Comparison of ENCODE assay signal across 2 cellular contexts in genomic region chr1:117314951-117315350, GRCh38. TPM values are rescaled to one million over a fixed set of nuclear protein-coding genes. Genes with fewer than 3 reads are reported as not detected.
A peak's percentile ranks its signal among the peaks of the same experiment; 100 is the strongest.
DNase-seq lines count a peak whose midpoint lies in the region; ATAC-seq, FAIRE-seq and TF ChIP-seq lines count a peak whose summit lies in the region.
"Not testable (repeated sequence)": the region's sequence is repeated elsewhere in the genome, so short reads cannot be mapped to it uniquely, and the experiment has no call there.

No MANE protein-coding gene starts in this region.

- not testable (repeated sequence) for DNase-seq in K562 (ENCODE audit: extremely low read depth in 1 of 4, low spot score in 3 of 4)

- not testable (repeated sequence) for H3K79me2 ChIP-seq in K562 (ENCODE audit: control insufficient read depth, insufficient read depth, low read length)

- POLR2A ChIA-PET in HEK293 (lab: Yijun Ruan, JAX); K562 (lab: Yijun Ruan, JAX): not testable (repeated sequence)

- WGBS in K562 (ENCODE audit: insufficient coverage, low coverage, missing lambda C conversion rate), result no CpG with 5 or more reads among the region's 2 CpGs

- H4K20me1 ChIP-seq in K562 (replicated peaks; ENCODE audit: control insufficient read depth, insufficient read depth, low read length), result not testable (repeated sequence)

- not testable (repeated sequence) for H3K4me2 ChIP-seq in K562 (ENCODE audit: insufficient read depth, low read length)

- not testable (repeated sequence) for H2AFZ ChIP-seq in K562 (ENCODE audit: low read depth, low read length)

- H3K36me3 ChIP-seq in HEK293 (ENCODE audit: control insufficient read depth in 2 of 2, insufficient read depth in 1 of 2, low read length in 2 of 2); K562 (ENCODE audit: control insufficient read depth, insufficient read depth, low read length): not testable (repeated sequence)

- H3K4me1 ChIP-seq in HEK293 (ENCODE audit: control insufficient read depth, insufficient read depth, low read length); K562 (replicated peaks in 1 of 2; ENCODE audit: control insufficient read depth in 2 of 2, insufficient read depth in 2 of 2, low read length in 2 of 2): not testable (repeated sequence)

- TF ChIP-seq RAD21 in K562 (CRISPR knock-in tag; conservative IDR thresholded peaks at IDR 0.05 in 1 of 2, IDR thresholded peaks at IDR 0.05 in 1 of 2), result not testable (repeated sequence)

- H3K27ac ChIP-seq in HEK293 (ENCODE audit: extremely low read depth, low read depth, low read length); K562 (ENCODE audit: extremely low read depth, low read depth, low read length): not testable (repeated sequence)

- H3K4me3 ChIP-seq in HEK293 (ENCODE audit: low read depth, low read length); K562: not testable (repeated sequence)

- not testable (repeated sequence) for TF ChIP-seq CTCF in HEK293 (tag by site-specific recombination; IDR thresholded peaks at IDR 0.05); K562 (IDR thresholded peaks at IDR 0.05 in 2 of 3, conservative IDR thresholded peaks at IDR 0.05 in 1 of 3; ENCODE audit: insufficient read depth in 2 of 3, low read depth in 1 of 3, low read length in 3 of 3)

- not testable (repeated sequence) for ATAC-seq in K562

- not testable (repeated sequence) for H3K9me3 ChIP-seq in HEK293 (ENCODE audit: control insufficient read depth, insufficient read depth, low read depth, low read length); K562 (replicated peaks; ENCODE audit: control insufficient read depth, insufficient read depth, low read depth, low read length)

- CTCF ChIA-PET in HEK293 (lab: Yijun Ruan, JAX), result interaction anchor here (0.5 kb wide), 1 partner anchor 194 kb away, joined by 5 read pairs; no protein-coding TSS in a partner anchor
- CTCF ChIA-PET in K562 (lab: Yijun Ruan, JAX; ENCODE audit: low intra/inter-chr PET ratio), result not testable (repeated sequence)

- TF ChIP-seq POLR2A in K562 (conservative IDR thresholded peaks at IDR 0.05), result not testable (repeated sequence)

- H3K27me3 ChIP-seq in K562 (ENCODE audit: control insufficient read depth in 2 of 2, insufficient read depth in 2 of 2, low read length in 2 of 2), result peaks cover 5 to 11% of the 10 kb centered on the region in 2 experiments; a peak in 3 of 5 replicates

- H3K9me1 ChIP-seq in K562 (ENCODE audit: control insufficient read depth, insufficient read depth, low read length), result not testable (repeated sequence)

- in situ Hi-C loops in K562 (cut with MboI), result not testable (repeated sequence)

- FAIRE-seq in K562 (lab: Jason Lieb, UNC), result not testable (repeated sequence)

- not testable (repeated sequence) for TF ChIP-seq EP300 in K562 (IDR thresholded peaks at IDR 0.05; ENCODE audit: low read length)

- not testable (repeated sequence) for H3K9ac ChIP-seq in K562 (ENCODE audit: insufficient read depth in 1 of 2, low read depth in 2 of 2, low read length in 2 of 2)

- intact Hi-C loops in K562 (cut with micrococcal nuclease), result loop anchor here (10.0 kb wide), 3 partner anchors 160 to 440 kb away; no protein-coding TSS in a partner anchor

- not testable (repeated sequence) for BruUV-seq in K562 (replicated peaks; lab: Mats Ljungman, UMichigan)

TF ChIP-seq in HEK293, 187 proteins besides CTCF, POLR2A, EP300 and RAD21:
- TF ChIP-seq ZNF146 (tag by site-specific recombination; IDR thresholded peaks at IDR 0.05) (peak; percentile 95), ZNF580 (tag by site-specific recombination; IDR thresholded peaks at IDR 0.05) (peak; percentile 64; the same call in 1 of the 2 replicates)
TF ChIP-seq in HEK293: peak in this region for 2; not testable (repeated sequence) for 185.

TF ChIP-seq in K562, 482 proteins besides CTCF, POLR2A, EP300 and RAD21:
- TF ChIP-seq BCOR (IDR thresholded peaks at IDR 0.05), result peak; percentile 24; the same call in 1 of the 2 replicates

RNA-seq across cellular contexts. Expression of gene MAN1A2, which starts 52.3 kb away (rescaled TPM):
- 46.5 and 92.7 TPM in 2 replicates for total RNA-seq in K562 (2011; cell fraction: chromatin; rRNA removed; ENCODE audit: low replicate concordance)
- 15.8 and 24.2 TPM in 2 replicates for total RNA-seq in K562 (2011; cell fraction: nucleolus; rRNA removed)
- total RNA-seq in K562 (2011; cell fraction: nucleoplasm; rRNA removed), result 44.9 and 65.8 TPM in 2 replicates
- 16.9 and 18.7 TPM in 2 replicates for total RNA-seq in K562 (2014; rRNA removed)
- total RNA-seq in K562 (2014; rRNA removed; fragmentation: Illumina TruSeq; extraction: Trizol), result 31.5 and 34.8 TPM in 2 replicates
- 35.3 and 38.4 TPM in 2 replicates for total RNA-seq in K562 (2015; rRNA removed; fragmentation: Illumina TruSeq; extraction: Trizol)
- 31.3 and 31.5 TPM in 2 replicates for total RNA-seq in K562 (2021)
- 17.8 and 18.4 TPM in 2 replicates for polyA plus RNA-seq in K562 (2011; rRNA removed)
- 5.7 and 13.3 TPM in 2 replicates for polyA plus RNA-seq in K562 (2011; cell fraction: cytosol; rRNA removed)
- 14.4 and 19.1 TPM in 2 replicates for polyA plus RNA-seq in K562 (2011; cell fraction: nucleus; rRNA removed)
- polyA plus RNA-seq in K562 (2012), result 16.9 and 18.7 TPM in 2 replicates
- polyA plus RNA-seq in K562 (2014; fragmentation: Illumina TruSeq; extraction: Trizol), result 22.2 and 23.3 TPM in 2 replicates
- 1 to 10 TPM; 4.2 to 4.6 TPM for polyA plus RNA-seq in K562 (2014; fragmentation: Nextera tagmentation; extraction: Ambion mirVana)
- polyA plus RNA-seq in K562 (2014; rRNA removed), result 10.1 and 11.9 TPM in 2 replicates
- 52.7 and 61.3 TPM in 2 replicates for polyA minus RNA-seq in K562 (2011; rRNA and poly(A)+ RNA removed)
- polyA minus RNA-seq in K562 (2011; cell fraction: cytosol; rRNA and poly(A)+ RNA removed), result 15.5 and 17.9 TPM in 2 replicates
- polyA minus RNA-seq in K562 (2011; cell fraction: nucleus; rRNA and poly(A)+ RNA removed), result 23.6 and 55.3 TPM in 2 replicates
